In the genomic region with DNA sequence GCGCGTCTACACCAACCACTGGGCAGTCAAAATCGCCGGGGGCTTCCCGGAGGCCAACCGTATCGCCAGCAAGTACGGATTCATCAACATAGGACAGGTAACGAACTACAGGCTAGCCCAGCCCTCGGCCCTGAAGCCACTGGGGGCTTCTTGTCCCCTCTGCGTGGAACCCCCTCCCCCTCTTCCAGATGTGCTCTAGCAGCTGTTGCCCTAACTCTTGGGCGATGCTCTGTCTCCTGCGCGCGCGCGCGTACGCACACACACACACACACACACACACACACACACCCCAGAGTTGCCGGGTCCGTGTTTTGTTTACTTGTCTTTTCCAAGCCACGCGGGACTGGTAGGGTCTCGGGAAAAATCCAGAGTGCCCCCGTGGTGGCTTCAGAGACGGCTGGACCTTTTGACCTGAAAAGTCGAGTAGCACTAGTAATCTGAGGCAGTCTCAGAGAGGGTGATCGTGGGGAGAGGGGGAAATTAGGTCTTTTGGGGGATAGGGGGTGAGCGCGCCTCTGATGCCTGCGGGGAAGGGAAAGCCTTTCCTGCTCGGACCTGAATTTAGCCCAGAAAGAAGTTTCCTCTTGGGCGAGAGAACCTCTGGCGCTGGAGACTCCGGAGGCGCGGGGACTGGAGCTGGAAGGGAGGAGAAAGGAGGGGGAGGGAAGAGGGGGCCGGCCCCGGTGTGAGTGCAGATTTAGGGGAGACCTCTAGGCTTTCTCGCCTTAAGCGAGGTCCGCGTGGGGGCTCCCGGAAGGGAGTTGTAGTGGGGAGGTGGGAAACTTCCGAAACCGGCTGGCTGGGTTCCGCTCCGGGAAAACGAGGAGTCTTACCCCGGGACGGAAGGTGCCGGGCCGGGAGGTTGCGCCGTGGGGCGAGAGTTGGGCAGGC, we compare ENCODE assay signal across 8 cellular contexts. TPM values are rescaled to one million over a fixed set of nuclear protein-coding genes. Genes with fewer than 3 reads are reported as not detected.
DNase-seq lines count a peak whose midpoint lies in the region; ATAC-seq and TF ChIP-seq lines count a peak whose summit lies in the region.

No MANE protein-coding gene starts in this region.

- H3K4me1 Mint-ChIP-seq in activated T-cell treated with anti-CD3 and anti-CD28 coated beads, Interleukin-2, amount 50 U/mL, for 24 hours (ENCODE audit: low read depth): peaks cover 48% of the 10 kb centered on the region
- H3K4me1 Mint-ChIP-seq in natural killer cell (peaks cover 31 to 34% of the 10 kb centered on the region in 2 donors), type B pancreatic cell (ENCODE audit: unreplicated experiment) (peaks cover 37% of the 10 kb centered on the region)

- H3K9me3 Mint-ChIP-seq in activated T-cell treated with anti-CD3 and anti-CD28 coated beads, Interleukin-2, amount 50 U/mL, for 24 hours: no peaks in the 10 kb centered on the region
- H3K9me3 Mint-ChIP-seq in natural killer cell (no peaks in the 10 kb centered on the region), type B pancreatic cell (no peaks in the 10 kb centered on the region)

- H3K27me3 Mint-ChIP-seq in activated T-cell treated with anti-CD3 and anti-CD28 coated beads, Interleukin-2, amount 50 U/mL, for 24 hours: peaks cover 22% of the 10 kb centered on the region
- H3K27me3 Mint-ChIP-seq in natural killer cell (ENCODE audit: low read depth in 2 of 2) (peaks cover 40 to 60% of the 10 kb centered on the region in 2 donors), type B pancreatic cell (peaks cover 21% of the 10 kb centered on the region)

- intact Hi-C loops in natural killer cell (cut with micrococcal nuclease): no loop called here

- peak overlapping the region; percentile 88 for H3K4me3 Mint-ChIP-seq in activated T-cell treated with anti-CD3 and anti-CD28 coated beads, Interleukin-2, amount 50 U/mL, for 24 hours
- H3K4me3 Mint-ChIP-seq in natural killer cell (peak overlapping the region; percentile 92), type B pancreatic cell (peak overlapping the region; percentile 96)

- H3K27ac Mint-ChIP-seq in activated T-cell treated with anti-CD3 and anti-CD28 coated beads, Interleukin-2, amount 50 U/mL, for 24 hours: peak overlapping the region; percentile 79
- H3K27ac Mint-ChIP-seq in natural killer cell (peak overlapping the region in 1 of 2 donors; percentile 17), type B pancreatic cell (peak overlapping the region; percentile 86)

- TF ChIP-seq CTCF in fibroblast of the aortic adventitia (IDR thresholded peaks at IDR 0.05; ENCODE audit: insufficient read depth, low read length): no peak
- TF ChIP-seq CTCF in natural killer cell (IDR thresholded peaks at IDR 0.05): no peak
- no peak for TF ChIP-seq CTCF in type B pancreatic cell (conservative IDR thresholded peaks at IDR 0.05)

- H3K4me3 ChIP-seq in fibroblast of the aortic adventitia (ENCODE audit: low read depth, low read length): peak overlapping the region; percentile 84

- ATAC-seq in natural killer cell (no peak), GM21723 (IDR thresholded peaks at IDR 0.05; ENCODE audit: unreplicated experiment) (no peak)

- peaks cover 7% of the 10 kb centered on the region for H3K36me3 Mint-ChIP-seq in activated T-cell treated with anti-CD3 and anti-CD28 coated beads, Interleukin-2, amount 50 U/mL, for 24 hours (ENCODE audit: low read depth)
- no peaks in the 10 kb centered on the region for H3K36me3 Mint-ChIP-seq in natural killer cell
- no peaks in the 10 kb centered on the region for H3K36me3 Mint-ChIP-seq in type B pancreatic cell

- DNase-seq in Ammon's horn (ENCODE audit: low spot score) (peak; percentile 23), HS-5 (ENCODE audit: low read depth) (peak; percentile 9), fibroblast of the aortic adventitia (ENCODE audit: low read depth) (peak; percentile 54), natural killer cell (peak; percentile 20), type B pancreatic cell (ENCODE audit: extremely low spot score, unreplicated experiment) (peak; percentile 69)
- peak; percentile 72 for DNase-seq in activated T-cell treated with anti-CD3 and anti-CD28 coated beads, Interleukin-2, amount 50 U/mL, for 24 hours
- no peak for DNase-seq in activated CD4-positive, CD25-positive, alpha-beta regulatory T cell (lab: John Stamatoyannopoulos, UW)

RNA-seq across cellular contexts. Expression of gene PCSK5, which starts 1.0 kb away (rescaled TPM):
- total RNA-seq in fibroblast of the aortic adventitia (ENCODE audit: low replicate concordance) (2.2 and 3.6 TPM in 2 replicates), natural killer cell (10 to 100 TPM in 1 of 3 donors, 1 to 10 TPM in 2; 2.4 to 13.2 (median 5.7) TPM), type B pancreatic cell (ENCODE audit: low replicate concordance) (25.4 and 30.7 TPM in 2 replicates)

Comparison
In these comparisons a context has a peak if more than half of its experiments do, and no peak if none do; other contexts are left out.
1. DNase-seq: peak in Ammon's horn (single experiment), HS-5 (single experiment), activated T-cell treated with anti-CD3 and anti-CD28 coated beads, Interleukin-2, amount 50 U/mL, for 24 hours (single experiment), fibroblast of the aortic adventitia (single experiment), natural killer cell (single experiment) and type B pancreatic cell (single experiment); none in activated CD4-positive, CD25-positive, alpha-beta regulatory T cell (0 of 4).
2. Peak in every context shown above with its lines, with median percentiles within 50 percentile points of each other: H3K4me3 Mint-ChIP-seq.